15 cellular contexts compared by ENCODE assay signal in the genomic region with DNA sequence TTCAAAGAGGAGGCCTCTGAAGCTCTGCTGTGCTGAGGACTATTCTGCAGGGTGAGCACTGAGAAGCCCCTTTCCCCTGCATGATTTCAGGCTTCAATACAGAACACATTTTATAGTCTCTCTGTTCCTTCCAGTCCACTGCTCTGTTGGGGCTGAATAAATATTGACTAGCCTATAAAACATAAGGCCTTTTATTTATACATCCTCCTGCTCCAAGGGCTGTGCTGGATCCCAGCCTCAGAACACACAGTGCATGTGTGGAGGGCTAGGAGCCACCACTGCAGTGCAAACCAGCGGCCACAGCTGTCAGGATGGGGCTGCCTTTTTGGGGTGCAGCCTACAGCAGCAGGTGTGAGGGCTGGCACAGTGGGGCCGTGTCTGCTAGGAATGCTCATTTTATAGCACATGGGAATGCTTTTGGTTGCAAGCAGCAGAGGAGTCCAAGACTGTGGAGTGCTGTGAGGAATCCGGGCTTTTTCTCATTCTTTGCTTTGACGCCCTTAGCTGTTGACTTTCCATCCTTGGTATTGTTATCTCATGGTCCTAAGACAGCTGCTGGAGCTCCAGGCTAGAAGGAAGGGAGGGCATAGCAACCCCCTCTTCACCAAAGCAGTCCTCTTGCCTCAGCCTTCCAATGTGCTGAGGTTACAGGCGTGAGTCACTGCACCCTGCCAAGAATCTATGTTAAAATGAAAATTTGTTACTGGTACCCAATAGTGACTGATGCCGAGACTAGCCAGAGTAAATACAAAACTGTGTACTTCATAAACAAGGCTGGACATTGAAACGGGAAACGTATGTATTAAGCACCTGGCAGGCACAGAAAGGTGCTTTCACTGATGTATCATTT.
DNase-seq lines count a peak whose midpoint lies in the region; ATAC-seq and TF ChIP-seq lines count a peak whose summit lies in the region.
"Had no signal": no experiment of that assay in that cellular context is flagged by ENCODE, and none has a peak within 500 bp of the region (broad histone marks: within the 10 kb centered on the region; RNA-seq: fewer than 3 reads in every experiment).

No MANE protein-coding gene starts in this region.

- no peak for ATAC-seq in CD4-positive, CD25-positive, alpha-beta regulatory T cell (ENCODE audit: low read depth in 2 of 2)
- ATAC-seq in body of pancreas, result no peak
- ATAC-seq: activated CD4-positive, CD25-positive, alpha-beta regulatory T cell treated with anti-CD3 and anti-CD28 coated beads, Interleukin-2, amount 50 U/mL, for 24 hours; Panc1 had no signal

- no peaks in the 10 kb centered on the region for H3K36me3 Mint-ChIP-seq in CD4-positive, CD25-positive, alpha-beta regulatory T cell
- H3K36me3 Mint-ChIP-seq: IgD-negative memory B cell had no signal

- peaks cover 8 to 77% (median 47%) of the 10 kb centered on the region in 4 donors for H3K4me1 Mint-ChIP-seq in CD4-positive, CD25-positive, alpha-beta regulatory T cell

- H3K27me3 Mint-ChIP-seq in CD4-positive, CD25-positive, alpha-beta regulatory T cell, result no peaks in the 10 kb centered on the region

- peaks cover 0 to 3% (median 0%) of the 10 kb centered on the region in 7 donors for H3K9me3 Mint-ChIP-seq in CD4-positive, CD25-positive, alpha-beta regulatory T cell

- no peaks in the 10 kb centered on the region for H3K27me3 ChIP-seq in CD4-positive, CD25-positive, alpha-beta regulatory T cell (ENCODE audit: control insufficient read depth, insufficient read depth, low read length)
- no peaks in the 10 kb centered on the region for H3K27me3 ChIP-seq in left ventricle myocardium inferior (ENCODE audit: low read depth)
- H3K27me3 ChIP-seq in body of pancreas, result no peaks in the 10 kb centered on the region

- no peak for TF ChIP-seq POLR2A in body of pancreas (IDR thresholded peaks at IDR 0.05)

- peak overlapping the region; percentile 86 to 99 (median 88) for H3K27ac Mint-ChIP-seq in CD4-positive, CD25-positive, alpha-beta regulatory T cell

- no peak overlapping the region for H3K4me3 Mint-ChIP-seq in CD4-positive, CD25-positive, alpha-beta regulatory T cell
- H3K4me3 Mint-ChIP-seq: IgD-negative memory B cell had no signal

- no peak for TF ChIP-seq CTCF in HEK293 (tag by site-specific recombination; IDR thresholded peaks at IDR 0.05)
- no peak for TF ChIP-seq CTCF in fibroblast of the aortic adventitia (IDR thresholded peaks at IDR 0.05; ENCODE audit: insufficient read depth, low read length)
- no peak for TF ChIP-seq CTCF in left ventricle myocardium inferior (IDR thresholded peaks at IDR 0.05; ENCODE audit: borderline replicate concordance)
- no peak for TF ChIP-seq CTCF in body of pancreas (IDR thresholded peaks at IDR 0.05)

- CTCF ChIA-PET in HEK293 (lab: Yijun Ruan, JAX), result no interaction called here

- no peak overlapping the region for H3K27ac ChIP-seq in CD4-positive, CD25-positive, alpha-beta regulatory T cell (ENCODE audit: insufficient read depth, low read length, poor library complexity, severe bottlenecking)
- H3K27ac ChIP-seq in HEK293 (ENCODE audit: extremely low read depth, low read depth, low read length) (no peak overlapping the region), left ventricle myocardium inferior (replicated peaks) (no peak overlapping the region), body of pancreas (no peak overlapping the region)
- H3K27ac ChIP-seq: cardiac muscle cell had no signal

- no peaks in the 10 kb centered on the region for H3K36me3 ChIP-seq in CD4-positive, CD25-positive, alpha-beta regulatory T cell (ENCODE audit: control insufficient read depth, insufficient read depth, low read length)
- H3K36me3 ChIP-seq in HEK293 (ENCODE audit: control insufficient read depth in 2 of 2, insufficient read depth in 1 of 2, low read length in 2 of 2) (no peaks in the 10 kb centered on the region), left ventricle myocardium inferior (no peaks in the 10 kb centered on the region), body of pancreas (replicated peaks in 1 of 2; ENCODE audit: insufficient read depth in 1 of 2, low read depth in 2 of 2) (no peaks in the 10 kb centered on the region)
- H3K36me3 ChIP-seq: cardiac muscle cell had no signal

- H3K9me3 ChIP-seq in CD4-positive, CD25-positive, alpha-beta regulatory T cell (ENCODE audit: control insufficient read depth in 2 of 2, low read length in 2 of 2), result no peaks in the 10 kb centered on the region
- no peaks in the 10 kb centered on the region for H3K9me3 ChIP-seq in HEK293 (ENCODE audit: control insufficient read depth, insufficient read depth, low read depth, low read length)
- H3K9me3 ChIP-seq in left ventricle myocardium inferior (replicated peaks), result no peaks in the 10 kb centered on the region
- H3K9me3 ChIP-seq in body of pancreas, result no peaks in the 10 kb centered on the region

- intact Hi-C loops in left ventricle myocardium inferior (cut with micrococcal nuclease), result no loop called here
- intact Hi-C loops in body of pancreas (cut with DNase I), result no loop called here

- no peak overlapping the region for H3K4me3 ChIP-seq in CD4-positive, CD25-positive, alpha-beta regulatory T cell (ENCODE audit: low read depth, low read length)
- no peak overlapping the region for H3K4me3 ChIP-seq in HEK293 (ENCODE audit: low read depth, low read length)
- H3K4me3 ChIP-seq in fibroblast of the aortic adventitia (ENCODE audit: low read depth, low read length), result no peak overlapping the region
- H3K4me3 ChIP-seq in left ventricle myocardium inferior, result no peak overlapping the region
- no peak overlapping the region for H3K4me3 ChIP-seq in body of pancreas
- H3K4me3 ChIP-seq: cardiac muscle cell had no signal

- POLR2A ChIA-PET in HEK293 (lab: Yijun Ruan, JAX), result no interaction called here

- H3K4me1 ChIP-seq in CD4-positive, CD25-positive, alpha-beta regulatory T cell (ENCODE audit: control insufficient read depth, insufficient read depth, low read length, poor library complexity, severe bottlenecking), result peaks cover 47% of the 10 kb centered on the region
- no peaks in the 10 kb centered on the region for H3K4me1 ChIP-seq in HEK293 (ENCODE audit: control insufficient read depth, insufficient read depth, low read length)
- H3K4me1 ChIP-seq in left ventricle myocardium inferior, result peaks cover 18% of the 10 kb centered on the region
- no peaks in the 10 kb centered on the region for H3K4me1 ChIP-seq in body of pancreas

- 34 to 45% methylated on average over 7 to 8 of the region's 8 CpGs for WGBS in body of pancreas, 2 donors

- DNase-seq in CD4-positive, CD25-positive, alpha-beta regulatory T cell, result no peak
- peak; percentile 55 to 66 for DNase-seq in SHP77 (lab: John Stamatoyannopoulos, UW)
- peak; percentile 81 for DNase-seq in fibroblast of the aortic adventitia (ENCODE audit: low read depth)
- DNase-seq in activated CD4-positive, CD25-positive, alpha-beta regulatory T cell treated with anti-CD3 and anti-CD28 coated beads, Interleukin-2, amount 50 U/mL, for 72 hours, result no peak
- no peak for DNase-seq in left ventricle myocardium inferior
- no peak for DNase-seq in body of pancreas
- DNase-seq in NCI-H82 treated with DMSO at 0.1 percent for 48 hours (lab: John Stamatoyannopoulos, UW; ENCODE audit: unreplicated experiment), result no peak
- DNase-seq: GDM1, head of caudate nucleus, substantia nigra had no signal

TF ChIP-seq in HEK293, 187 proteins besides CTCF, POLR2A, EP300 and RAD21:
- TF ChIP-seq ZNF404 (tag by site-specific recombination; IDR thresholded peaks at IDR 0.05), result no peak
- peak; percentile 39; the same call in 1 of the 2 replicates for TF ChIP-seq GLIS1 (tag by site-specific recombination; IDR thresholded peaks at IDR 0.05)

Comparison
In these comparisons a context has a peak if more than half of its experiments do, and no peak if none do; other contexts are left out.
1. DNase-seq: peak in SHP77 (2 of 2) and fibroblast of the aortic adventitia (single experiment); none in CD4-positive, CD25-positive, alpha-beta regulatory T cell (0 of 3), activated CD4-positive, CD25-positive, alpha-beta regulatory T cell treated with anti-CD3 and anti-CD28 coated beads, Interleukin-2, amount 50 U/mL, for 72 hours (single experiment), left ventricle myocardium inferior (single experiment), body of pancreas (0 of 4) and NCI-H82 treated with DMSO at 0.1 percent for 48 hours (single experiment).